ENCODE assay signal across 22 cellular contexts in the genomic region with DNA sequence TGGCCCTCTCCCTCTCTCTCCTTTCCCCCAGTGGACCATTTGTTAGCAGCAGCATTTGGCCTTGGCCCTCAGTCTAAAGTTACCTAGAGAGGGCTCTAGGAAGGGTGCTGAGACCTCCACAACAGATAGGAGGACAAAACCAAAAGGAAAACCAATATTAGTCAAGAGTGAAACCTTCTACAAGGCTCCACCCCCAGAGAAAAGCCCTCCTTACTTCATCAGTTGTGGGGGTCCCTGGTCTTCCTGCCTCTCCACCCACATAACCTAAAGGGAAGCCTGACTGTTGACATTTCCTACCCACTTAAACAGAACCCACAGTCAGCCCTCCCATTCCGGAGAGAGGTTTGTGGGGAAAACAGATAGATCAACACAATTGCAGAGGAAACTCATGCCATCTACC. TPM values are rescaled to one million over a fixed set of nuclear protein-coding genes. Genes with fewer than 3 reads are reported as not detected.
DNase-seq lines count a peak whose midpoint lies in the region; ATAC-seq and TF ChIP-seq lines count a peak whose summit lies in the region.
"Had no signal": no experiment of that assay in that cellular context is flagged by ENCODE, and none has a peak within 500 bp of the region (broad histone marks: within the 10 kb centered on the region; RNA-seq: fewer than 3 reads in every experiment).

No MANE protein-coding gene starts in this region.

- peak overlapping the region; percentile 83 for H3K27ac Mint-ChIP-seq in activated CD4-positive, alpha-beta T cell treated with anti-CD3 and anti-CD28 coated beads, Interleukin-2, amount 10 ng/mL, durations not matched to agents 24 days and 14 days
- peak overlapping the region; percentile 82 for H3K27ac Mint-ChIP-seq in activated T-helper 1 cell treated with anti-CD3 and anti-CD28 coated beads, Interleukin-12 subunit alpha, Interleukin-12 subunit beta, Interleukin-2, Interleukin-4 antibody, amounts not matched to agents 30 ng/mL and 10 ng/mL and 1 ng/mL, durations not matched to agents 14 hours and 24 hours and 36 hours
- H3K27ac Mint-ChIP-seq in natural killer cell, result peak overlapping the region; percentile 52 to 69
- H3K27ac Mint-ChIP-seq: memory B cell, naive B cell had no signal

- no peaks in the 10 kb centered on the region for H3K9me3 Mint-ChIP-seq in activated CD4-positive, alpha-beta T cell treated with anti-CD3 and anti-CD28 coated beads, Interleukin-2, amount 10 ng/mL, durations not matched to agents 24 days and 14 days
- H3K9me3 Mint-ChIP-seq in activated T-helper 1 cell treated with anti-CD3 and anti-CD28 coated beads, Interleukin-12 subunit alpha, Interleukin-12 subunit beta, Interleukin-2, Interleukin-4 antibody, amounts not matched to agents 30 ng/mL and 10 ng/mL and 1 ng/mL, durations not matched to agents 14 hours and 24 hours and 36 hours, result no peaks in the 10 kb centered on the region
- no peaks in the 10 kb centered on the region for H3K9me3 Mint-ChIP-seq in natural killer cell
- H3K9me3 Mint-ChIP-seq: memory B cell had no signal

- peak; percentile 73 for DNase-seq in activated CD4-positive, alpha-beta T cell treated with anti-CD3 and anti-CD28 coated beads, Interleukin-2, amount 10 ng/mL, durations not matched to agents 24 days and 14 days
- no peak for DNase-seq in activated CD4-positive, alpha-beta T cell treated with anti-CD3 and anti-CD28 coated beads, Interleukin-2, amount 50 U/mL, for 4 hours
- DNase-seq in activated T-helper 1 cell treated with anti-CD3 and anti-CD28 coated beads, Interleukin-12 subunit alpha, Interleukin-12 subunit beta, Interleukin-2, Interleukin-4 antibody, amounts not matched to agents 30 ng/mL and 10 ng/mL and 1 ng/mL, durations not matched to agents 14 hours and 24 hours and 36 hours (ENCODE audit: low spot score), result no peak
- DNase-seq in natural killer cell (no peak), amniotic stem cell (lab: John Stamatoyannopoulos, UW) (no peak)
- DNase-seq: activated gamma-delta T cell; BE2C; effector CD8-positive, alpha-beta T cell; H7; KBM-7; MV-4-11; naive B cell; NCI-H1694 treated with DMSO at 0.1 percent for 48 hours; NCI-H69; sigmoid colon had no signal

- TF ChIP-seq CTCF in natural killer cell (IDR thresholded peaks at IDR 0.05), result no peak

- peak overlapping the region; percentile 89 for H3K4me3 Mint-ChIP-seq in activated CD4-positive, alpha-beta T cell treated with anti-CD3 and anti-CD28 coated beads, Interleukin-2, amount 10 ng/mL, durations not matched to agents 24 days and 14 days
- peak overlapping the region; percentile 75 for H3K4me3 Mint-ChIP-seq in activated T-helper 1 cell treated with anti-CD3 and anti-CD28 coated beads, Interleukin-12 subunit alpha, Interleukin-12 subunit beta, Interleukin-2, Interleukin-4 antibody, amounts not matched to agents 30 ng/mL and 10 ng/mL and 1 ng/mL, durations not matched to agents 14 hours and 24 hours and 36 hours
- peak overlapping the region; percentile 54 for H3K4me3 Mint-ChIP-seq in natural killer cell
- H3K4me3 Mint-ChIP-seq: memory B cell, naive B cell had no signal

- no peaks in the 10 kb centered on the region for H3K27me3 Mint-ChIP-seq in activated CD4-positive, alpha-beta T cell treated with anti-CD3 and anti-CD28 coated beads, Interleukin-2, amount 10 ng/mL, durations not matched to agents 24 days and 14 days
- no peaks in the 10 kb centered on the region for H3K27me3 Mint-ChIP-seq in activated T-helper 1 cell treated with anti-CD3 and anti-CD28 coated beads, Interleukin-12 subunit alpha, Interleukin-12 subunit beta, Interleukin-2, Interleukin-4 antibody, amounts not matched to agents 30 ng/mL and 10 ng/mL and 1 ng/mL, durations not matched to agents 14 hours and 24 hours and 36 hours (ENCODE audit: insufficient read depth)
- H3K27me3 Mint-ChIP-seq in natural killer cell (ENCODE audit: low read depth in 2 of 2), result peaks cover under 1 to 3% of the 10 kb centered on the region in 2 donors
- H3K27me3 Mint-ChIP-seq: memory B cell, naive B cell had no signal

- ATAC-seq in natural killer cell (peak in 1 of 3 donors; percentile 42), GM21423 (IDR thresholded peaks at IDR 0.05; ENCODE audit: unreplicated experiment) (no peak), GM21526 (IDR thresholded peaks at IDR 0.05; ENCODE audit: low FRiP score, unreplicated experiment) (no peak)

- peaks cover 15% of the 10 kb centered on the region for H3K36me3 Mint-ChIP-seq in activated CD4-positive, alpha-beta T cell treated with anti-CD3 and anti-CD28 coated beads, Interleukin-2, amount 10 ng/mL, durations not matched to agents 24 days and 14 days (ENCODE audit: low read depth)
- peaks cover 11% of the 10 kb centered on the region for H3K36me3 Mint-ChIP-seq in activated T-helper 1 cell treated with anti-CD3 and anti-CD28 coated beads, Interleukin-12 subunit alpha, Interleukin-12 subunit beta, Interleukin-2, Interleukin-4 antibody, amounts not matched to agents 30 ng/mL and 10 ng/mL and 1 ng/mL, durations not matched to agents 14 hours and 24 hours and 36 hours (ENCODE audit: low read depth)
- H3K36me3 Mint-ChIP-seq in natural killer cell, result no peaks in the 10 kb centered on the region

- H3K4me3 ChIP-seq in GM08714 (ENCODE audit: low read length), result peak overlapping the region; percentile 50; the same call in 1 of the 2 replicates
- H3K4me3 ChIP-seq: sigmoid colon had no signal

- intact Hi-C loops in activated CD4-positive, alpha-beta T cell treated with anti-CD3 and anti-CD28 coated beads, Interleukin-2, amount 10 ng/mL, durations not matched to agents 24 days and 14 days (cut with micrococcal nuclease), result no loop called here
- intact Hi-C loops in activated T-helper 1 cell treated with anti-CD3 and anti-CD28 coated beads, Interleukin-12 subunit alpha, Interleukin-12 subunit beta, Interleukin-2, Interleukin-4 antibody, amounts not matched to agents 30 ng/mL and 10 ng/mL and 1 ng/mL, durations not matched to agents 14 hours and 24 hours and 36 hours (cut with micrococcal nuclease), result no loop called here
- intact Hi-C loops in natural killer cell (cut with micrococcal nuclease), result no loop called here

- peaks cover 59% of the 10 kb centered on the region for H3K4me1 Mint-ChIP-seq in activated CD4-positive, alpha-beta T cell treated with anti-CD3 and anti-CD28 coated beads, Interleukin-2, amount 10 ng/mL, durations not matched to agents 24 days and 14 days
- H3K4me1 Mint-ChIP-seq in activated T-helper 1 cell treated with anti-CD3 and anti-CD28 coated beads, Interleukin-12 subunit alpha, Interleukin-12 subunit beta, Interleukin-2, Interleukin-4 antibody, amounts not matched to agents 30 ng/mL and 10 ng/mL and 1 ng/mL, durations not matched to agents 14 hours and 24 hours and 36 hours (ENCODE audit: low read depth), result peaks cover 82% of the 10 kb centered on the region
- H3K4me1 Mint-ChIP-seq in natural killer cell, result peaks cover 25 to 31% of the 10 kb centered on the region in 2 donors
- H3K4me1 Mint-ChIP-seq: memory B cell had no signal

RNA-seq across cellular contexts. Expression of gene CD40LG, which starts 4.7 kb away (rescaled TPM):
- 178 and 181 TPM in 2 replicates for total RNA-seq in activated CD4-positive, alpha-beta T cell treated with anti-CD3 and anti-CD28 coated beads, Interleukin-2, amount 10 ng/mL, durations not matched to agents 24 days and 14 days
- total RNA-seq in activated T-helper 1 cell treated with anti-CD3 and anti-CD28 coated beads, Interleukin-12 subunit alpha, Interleukin-12 subunit beta, Interleukin-2, Interleukin-4 antibody, amounts not matched to agents 30 ng/mL and 10 ng/mL and 1 ng/mL, durations not matched to agents 14 hours and 24 hours and 36 hours, result 261 and 272 TPM in 2 replicates
- total RNA-seq in natural killer cell, result 1 to 10 TPM in 1 of 3 donors, under 1 TPM in 1, not detected in 1; 0.77 to 1.5 TPM
- total RNA-seq: chondrocyte, G401, H7, posterior vena cava had no signal

Comparison
In these comparisons a context has a peak if more than half of its experiments do, and no peak if none do; other contexts are left out.
1. RNA of gene CD40LG, which starts 4.7 kb away (total RNA-seq): 261 to 272 TPM in activated T-helper 1 cell treated with anti-CD3 and anti-CD28 coated beads, Interleukin-12 subunit alpha, Interleukin-12 subunit beta, Interleukin-2, Interleukin-4 antibody, amounts not matched to agents 30 ng/mL and 10 ng/mL and 1 ng/mL, durations not matched to agents 14 hours and 24 hours and 36 hours and 178 to 181 TPM in activated CD4-positive, alpha-beta T cell treated with anti-CD3 and anti-CD28 coated beads, Interleukin-2, amount 10 ng/mL, durations not matched to agents 24 days and 14 days; 0.77 to 1.5 TPM in natural killer cell; every median in the first group is over 10 times any median in the second.
2. Peak in every context shown above with its lines, with median percentiles within 50 percentile points of each other: H3K27ac Mint-ChIP-seq and H3K4me3 Mint-ChIP-seq.